Comparison of ENCODE assay signal across 1 cellular context in genomic region chr19:11539495-11540365, GRCh38.
TF ChIP-seq lines count a peak whose summit lies in the region.

No MANE protein-coding gene starts in this region.

TF ChIP-seq in K562, 482 proteins besides CTCF, POLR2A, EP300 and RAD21 (continued from another document and continues in another):
- no peak for TF ChIP-seq ZFP36 (IDR thresholded peaks at IDR 0.05; ENCODE audit: low read depth, low read length, partially characterized antibody)
- no peak for TF ChIP-seq ZNF121 (CRISPR knock-in tag; conservative IDR thresholded peaks at IDR 0.05)
- TF ChIP-seq PTBP1 (IDR thresholded peaks at IDR 0.05; ENCODE audit: low read depth, low read length), result peak; percentile 78; the same call in 1 of the 2 replicates
- TF ChIP-seq ZNF511 (CRISPR knock-in tag; IDR thresholded peaks at IDR 0.05), result no peak
- TF ChIP-seq ZBTB12 (CRISPR knock-in tag; IDR thresholded peaks at IDR 0.05), result no peak
- no peak for TF ChIP-seq BDP1 (IDR thresholded peaks at IDR 0.05; ENCODE audit: insufficient read depth, insufficient read length)
- no peak for TF ChIP-seq PREB (CRISPR knock-in tag; IDR thresholded peaks at IDR 0.05)
- TF ChIP-seq POLR2B (IDR thresholded peaks at IDR 0.05; ENCODE audit: low read depth, partially characterized antibody), result no peak
- TF ChIP-seq ADNP (tag; IDR thresholded peaks at IDR 0.05), result peak; percentile 93
- TF ChIP-seq ZNF134 (CRISPR knock-in tag; conservative IDR thresholded peaks at IDR 0.05), result no peak
- no peak for TF ChIP-seq ZBTB1 (CRISPR knock-in tag; IDR thresholded peaks at IDR 0.05; ENCODE audit: borderline replicate concordance, low read depth)
- no peak for TF ChIP-seq ZNF12 (CRISPR knock-in tag; IDR thresholded peaks at IDR 0.05)
- TF ChIP-seq MLX (CRISPR knock-in tag; conservative IDR thresholded peaks at IDR 0.05), result no peak
- no peak for TF ChIP-seq BRD9 (IDR thresholded peaks at IDR 0.05; ENCODE audit: low read depth, partially characterized antibody)
- TF ChIP-seq MAFK (IDR thresholded peaks at IDR 0.05; ENCODE audit: low read length), result no peak
- TF ChIP-seq ZNF197 (CRISPR knock-in tag; IDR thresholded peaks at IDR 0.05; ENCODE audit: low read depth), result no peak
- TF ChIP-seq MAFF (IDR thresholded peaks at IDR 0.05; ENCODE audit: low read length), result no peak
- TF ChIP-seq GTF2B (IDR thresholded peaks at IDR 0.05; ENCODE audit: extremely low read depth, insufficient read length), result no peak
- TF ChIP-seq ZNF655 (CRISPR knock-in tag; IDR thresholded peaks at IDR 0.05), result no peak
- no peak for TF ChIP-seq ILF3 (IDR thresholded peaks at IDR 0.05; ENCODE audit: borderline replicate concordance)
- TF ChIP-seq U2AF2 (optimal IDR thresholded peaks at IDR 0.05; ENCODE audit: low read depth, low read length), result no peak
- TF ChIP-seq GTF3C2 (IDR thresholded peaks at IDR 0.05; ENCODE audit: borderline replicate concordance, extremely low read depth, insufficient read length), result no peak
- no peak for TF ChIP-seq NR4A1 (CRISPR knock-in tag; IDR thresholded peaks at IDR 0.05)
- no peak for TF ChIP-seq NR4A1 (tag; IDR thresholded peaks at IDR 0.05)
- TF ChIP-seq ZNF408 (CRISPR knock-in tag; IDR thresholded peaks at IDR 0.05; ENCODE audit: low read depth), result no peak
- no peak for TF ChIP-seq ZNF23 (CRISPR knock-in tag; IDR thresholded peaks at IDR 0.05)
- no peak for TF ChIP-seq HSF4 (CRISPR knock-in tag; IDR thresholded peaks at IDR 0.05; ENCODE audit: borderline replicate concordance)
- no peak for TF ChIP-seq SMARCC2 (IDR thresholded peaks at IDR 0.05; ENCODE audit: low read depth)
- TF ChIP-seq EHMT2 (IDR thresholded peaks at IDR 0.05), result no peak
- TF ChIP-seq ARID3B (CRISPR knock-in tag; IDR thresholded peaks at IDR 0.05; ENCODE audit: borderline replicate concordance), result no peak
- TF ChIP-seq JUN (IDR thresholded peaks at IDR 0.05; ENCODE audit: borderline replicate concordance, low read depth, low read length), result no peak
- TF ChIP-seq JUN (CRISPR knock-in tag; IDR thresholded peaks at IDR 0.05; ENCODE audit: borderline replicate concordance), result no peak
- no peak for TF ChIP-seq NR2C1 (IDR thresholded peaks at IDR 0.05)
- no peak for TF ChIP-seq NR2C1 (tag; IDR thresholded peaks at IDR 0.05)
- TF ChIP-seq LCOR (CRISPR knock-in tag; IDR thresholded peaks at IDR 0.05), result no peak
- no peak for TF ChIP-seq EZH2 (IDR thresholded peaks at IDR 0.05; ENCODE audit: borderline replicate concordance, low read depth, low read length)
- TF ChIP-seq HOXB6 (CRISPR knock-in tag; IDR thresholded peaks at IDR 0.05; ENCODE audit: borderline replicate concordance), result no peak
- TF ChIP-seq TAF1 (IDR thresholded peaks at IDR 0.05; ENCODE audit: control insufficient read depth, extremely low read depth, insufficient read depth, low read length, severe bottlenecking), result no peak
- TF ChIP-seq CBX3 (IDR thresholded peaks at IDR 0.05; ENCODE audit: borderline replicate concordance in 1 of 2, low read length in 2 of 2), result no peak
- TF ChIP-seq HDAC1 (IDR thresholded peaks at IDR 0.05), result peak in 1 of 2 experiments; percentile 34; a peak in 2 of 4 replicates
- TF ChIP-seq ZHX1 (conservative IDR thresholded peaks at IDR 0.05; ENCODE audit: low read length), result no peak
- peak; percentile 38; the same call in 1 of the 2 replicates for TF ChIP-seq ZBTB7A (IDR thresholded peaks at IDR 0.05; ENCODE audit: borderline replicate concordance, control insufficient read depth, low read depth, low read length)
- peak; percentile 21 for TF ChIP-seq HDAC3 (IDR thresholded peaks at IDR 0.05; ENCODE audit: borderline replicate concordance, partially characterized antibody)
- peak; percentile 38 for TF ChIP-seq ZFX (CRISPR knock-in tag; IDR thresholded peaks at IDR 0.05)
- no peak for TF ChIP-seq NFRKB (IDR thresholded peaks at IDR 0.05; ENCODE audit: low read depth)
- TF ChIP-seq SPI1 (IDR thresholded peaks at IDR 0.05; ENCODE audit: borderline replicate concordance, low read depth, low read length), result no peak
- TF ChIP-seq CHD2 (IDR thresholded peaks at IDR 0.05; ENCODE audit: low read depth, low read length), result no peak
- no peak for TF ChIP-seq E4F1 (CRISPR knock-in tag; IDR thresholded peaks at IDR 0.05; ENCODE audit: borderline replicate concordance)
